ENCODE assay signal across 1 cellular context in the genomic region with DNA sequence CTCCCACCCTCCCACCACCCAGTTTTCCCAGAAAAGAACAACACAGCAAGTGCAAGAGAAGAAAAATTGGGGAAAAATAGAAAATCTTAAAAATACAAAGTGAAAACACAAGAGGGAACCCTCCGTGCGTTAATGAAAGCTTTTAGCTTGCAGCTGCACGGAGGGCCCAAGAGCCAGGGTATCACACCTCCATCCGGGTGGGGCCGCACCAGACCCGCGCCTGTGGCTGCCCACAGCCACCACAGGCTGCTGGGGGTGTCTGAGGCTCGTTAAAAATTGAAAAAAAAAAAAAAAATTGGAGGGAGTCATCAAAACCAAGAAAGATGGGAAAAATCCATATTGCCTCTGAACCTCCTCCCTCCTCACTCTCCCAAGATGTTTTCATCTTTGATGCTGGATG.
TF ChIP-seq lines count a peak whose summit lies in the region.

No MANE protein-coding gene starts in this region.

TF ChIP-seq in H1, 55 proteins besides CTCF, POLR2A, EP300 and RAD21:
- TF ChIP-seq SIRT6 (IDR thresholded peaks at IDR 0.05; ENCODE audit: low read length), result no peak
TF ChIP-seq in H1: peak in this region for 0.
